9 cellular contexts compared by ENCODE assay signal in genomic region chr2:59570818-59571217, GRCh38.
"Had no signal": no experiment of that assay in that cellular context is flagged by ENCODE, and none has a peak within 500 bp of the region (broad histone marks: within the 10 kb centered on the region; RNA-seq: fewer than 3 reads in every experiment).

No MANE protein-coding gene starts in this region.

- H3K27ac Mint-ChIP-seq: HFFc6 had no signal

- H3K4me3 ChIP-seq: GM23248, K562 had no signal

- H3K4me3 Mint-ChIP-seq: HFFc6 had no signal

- DNase-seq: GM23248, GOT3, H7, HCEC 1CT, HFFc6, IMR-90, KG1 had no signal

- H3K27ac ChIP-seq: GM23248, HL-60 had no signal

- H3K9ac ChIP-seq: GM23248 had no signal

- H2AFZ ChIP-seq: GM23248 had no signal

- ATAC-seq: K562 had no signal
